11 cellular contexts compared by ENCODE assay signal in the genomic region with DNA sequence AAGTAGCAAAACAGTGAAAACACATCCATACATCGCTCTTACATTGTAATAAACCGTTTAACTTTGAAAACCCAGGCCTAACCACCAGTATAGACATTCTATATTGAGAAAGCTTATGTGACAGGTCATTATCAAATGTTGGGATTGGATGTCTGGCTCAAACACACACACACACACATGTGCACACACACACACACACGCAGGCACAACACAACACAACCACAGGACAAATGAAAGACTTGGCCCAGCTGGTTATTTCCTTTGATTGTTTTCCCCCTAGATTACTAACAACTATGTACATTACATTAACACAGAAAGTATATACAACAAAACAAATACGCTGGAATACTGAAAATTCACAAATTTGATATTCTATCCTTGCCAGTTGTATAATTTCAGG.
DNase-seq lines count a peak whose midpoint lies in the region; TF ChIP-seq lines count a peak whose summit lies in the region.
"Had no signal": no experiment of that assay in that cellular context is flagged by ENCODE, and none has a peak within 500 bp of the region (broad histone marks: within the 10 kb centered on the region; RNA-seq: fewer than 3 reads in every experiment).

No MANE protein-coding gene starts in this region.

- no peak overlapping the region for H3K27ac ChIP-seq in HEK293 (ENCODE audit: extremely low read depth, low read depth, low read length)
- no peak overlapping the region for H3K27ac ChIP-seq in SJSA1

- DNase-seq in SJSA1 (ENCODE audit: low read depth in 1 of 2, low spot score in 2 of 2): no peak
- DNase-seq in fibroblast of pulmonary artery (ENCODE audit: low read depth): peak; percentile 27
- no peak for DNase-seq in skeletal muscle cell (ENCODE audit: low read depth)
- no peak for DNase-seq in inferior parietal cortex (ENCODE audit: extremely low spot score)
- no peak for DNase-seq in activated CD4-positive, alpha-beta T cell treated with anti-CD3 and anti-CD28 coated beads for 1 hour
- DNase-seq in HuH-7 (ENCODE audit: low spot score): no peak
- DNase-seq: colonic mucosa; NCI-H1930; stimulated activated CD4-positive, alpha-beta T cell treated with anti-CD3 and anti-CD28 coated beads, Interleukin-4, amount 100 ng/mL, for 4 hours had no signal

- TF ChIP-seq CTCF in HEK293 (tag by site-specific recombination; IDR thresholded peaks at IDR 0.05) (no peak), fibroblast of pulmonary artery (IDR thresholded peaks at IDR 0.05; ENCODE audit: low read length, missing control alignments) (no peak)

- no peaks in the 10 kb centered on the region for H3K27me3 ChIP-seq in SJSA1 (replicated peaks)
- H3K27me3 ChIP-seq: colonic mucosa had no signal

- no peaks in the 10 kb centered on the region for H3K36me3 ChIP-seq in HEK293 (ENCODE audit: control insufficient read depth in 2 of 2, insufficient read depth in 1 of 2, low read length in 2 of 2)
- H3K36me3 ChIP-seq in SJSA1: peaks cover 11% of the 10 kb centered on the region; the same call in 1 of the 2 replicates
- H3K36me3 ChIP-seq: colonic mucosa, thoracic aorta had no signal

- H3K4me1 ChIP-seq in HEK293 (ENCODE audit: control insufficient read depth, insufficient read depth, low read length) (peaks cover 41% of the 10 kb centered on the region), SJSA1 (replicated peaks) (peaks cover 42% of the 10 kb centered on the region)
- H3K4me1 ChIP-seq: colonic mucosa had no signal

- H3K9me3 ChIP-seq in HEK293 (ENCODE audit: control insufficient read depth, insufficient read depth, low read depth, low read length) (no peaks in the 10 kb centered on the region), SJSA1 (replicated peaks) (no peaks in the 10 kb centered on the region)
- H3K9me3 ChIP-seq: colonic mucosa, thoracic aorta had no signal

- POLR2A ChIA-PET in HEK293 (lab: Yijun Ruan, JAX): interaction anchor here (0.6 kb wide), 1 partner anchor 98 kb away, joined by 6 read pairs; no protein-coding TSS in a partner anchor

- H3K4me3 ChIP-seq in HEK293 (ENCODE audit: low read depth, low read length) (no peak overlapping the region; the same call in 1 of the 2 replicates), SJSA1 (peak overlapping the region; percentile 4; the same call in 1 of the 2 replicates), fibroblast of pulmonary artery (replicated peaks; ENCODE audit: low read depth, low read length) (peak overlapping the region; percentile 74), skeletal muscle cell (ENCODE audit: low read depth, low read length) (peak overlapping the region; percentile 55)

- CTCF ChIA-PET in HEK293 (lab: Yijun Ruan, JAX): interaction anchor here (0.6 to 2.1 kb wide), 6 partner anchors 85 to 1202 kb away, joined by 3 to 5 read pairs (median 3); no protein-coding TSS in a partner anchor

TF ChIP-seq in HEK293, 187 proteins besides CTCF, POLR2A, EP300 and RAD21:
- TF ChIP-seq BCL11B (tag by site-specific recombination; IDR thresholded peaks at IDR 0.05; ENCODE audit: low read depth): no peak
- TF ChIP-seq, protein P1, sequence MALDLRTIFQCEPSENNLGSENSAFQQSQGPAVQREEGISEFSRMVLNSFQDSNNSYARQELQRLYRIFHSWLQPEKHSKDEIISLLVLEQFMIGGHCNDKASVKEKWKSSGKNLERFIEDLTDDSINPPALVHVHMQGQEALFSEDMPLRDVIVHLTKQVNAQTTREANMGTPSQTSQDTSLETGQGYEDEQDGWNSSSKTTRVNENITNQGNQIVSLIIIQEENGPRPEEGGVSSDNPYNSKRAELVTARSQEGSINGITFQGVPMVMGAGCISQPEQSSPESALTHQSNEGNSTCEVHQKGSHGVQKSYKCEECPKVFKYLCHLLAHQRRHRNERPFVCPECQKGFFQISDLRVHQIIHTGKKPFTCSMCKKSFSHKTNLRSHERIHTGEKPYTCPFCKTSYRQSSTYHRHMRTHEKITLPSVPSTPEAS (tag by site-specific recombination; IDR thresholded peaks at IDR 0.05): peak; percentile 63
